ENCODE assay signal across 23 cellular contexts in the genomic region with DNA sequence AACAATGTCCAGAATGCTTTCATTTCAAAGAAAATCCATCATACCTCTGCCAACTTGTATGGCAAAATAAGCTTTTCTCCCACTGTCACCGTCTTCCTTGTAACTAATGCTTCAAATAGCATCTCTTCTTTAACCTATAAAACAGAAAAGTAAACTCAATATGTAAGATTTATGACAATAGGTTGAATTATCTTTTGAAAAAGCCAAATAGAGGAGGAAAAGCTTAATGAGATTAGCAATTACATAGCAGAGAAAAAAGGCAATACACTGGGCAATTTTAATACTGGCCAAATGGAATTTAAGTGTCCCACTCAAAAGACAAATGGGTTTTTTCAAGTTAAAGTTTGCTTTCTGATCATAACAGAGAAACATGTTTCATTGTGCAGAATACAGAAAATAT.
DNase-seq lines count a peak whose midpoint lies in the region; ATAC-seq, FAIRE-seq and TF ChIP-seq lines count a peak whose summit lies in the region.
"Had no signal": no experiment of that assay in that cellular context is flagged by ENCODE, and none has a peak within 500 bp of the region (broad histone marks: within the 10 kb centered on the region; RNA-seq: fewer than 3 reads in every experiment).

No MANE protein-coding gene starts in this region.

- in situ Hi-C loops in GM12878 (cut with MboI), result no loop called here

- SMC1A ChIA-PET in GM12878 (lab: Charles Lee; ENCODE audit: uncharacterized antibody, unreplicated experiment), result no interaction called here

- RAD21 ChIA-PET in GM12878 (lab: Charles Lee; ENCODE audit: unreplicated experiment), result no interaction called here

- peaks cover 10% of the 10 kb centered on the region for H3F3A ChIP-seq in SK-N-SH (replicated peaks; ENCODE audit: insufficient read depth)

- no peak overlapping the region for H3K27ac ChIP-seq in SK-N-SH (ENCODE audit: low read depth in 2 of 2, low read length in 1 of 2)
- H3K27ac ChIP-seq in GM12878 (ENCODE audit: control insufficient read depth, insufficient read depth), result no peak overlapping the region
- H3K27ac ChIP-seq: 22Rv1, BLaER1 had no signal

- no peak for DNase-seq in SK-N-SH
- DNase-seq in GM12878 (ENCODE audit: low read depth, low spot score), result no peak
- DNase-seq in activated effector memory CD4-positive, alpha-beta T cell treated with Interleukin-2 at 50 U/mL for 16 hours, result no peak
- DNase-seq: ACHN; BE2C; C1 segment of cervical spinal cord; CD4-positive, alpha-beta memory T cell; CD4-positive, CD25-positive, alpha-beta regulatory T cell; CD8-positive, alpha-beta memory T cell; COR-L47; DMS 273 treated with DMSO at 0.1 percent for 48 hours; DMS153; DMS53; DMS79; DND-41; EL; GDM1 had no signal

- CTCF ChIA-PET in SK-N-SH (lab: Yijun Ruan, JAX) (interaction anchor here (0.6 kb wide), 1 partner anchor 50 kb away, joined by 3 read pairs; no protein-coding TSS in a partner anchor), GM12878 (lab: Yijun Ruan, JAX) (no interaction called here)

- no peak for TF ChIP-seq CTCF in SK-N-SH (IDR thresholded peaks at IDR 0.05)
- no peak for TF ChIP-seq CTCF in GM12878 (IDR thresholded peaks at IDR 0.05 in 2 of 3, conservative IDR thresholded peaks at IDR 0.05 in 1 of 3; ENCODE audit: control insufficient read depth in 2 of 3, extremely low read depth in 1 of 3, insufficient read depth in 1 of 3, low read depth in 3 of 3, low read length in 3 of 3)

- intact Hi-C loops in GM12878 (cut with micrococcal nuclease; ENCODE audit: unreplicated experiment), result no loop called here

- FAIRE-seq in GM12878 (lab: Jason Lieb, UNC), result peak; percentile 18
- FAIRE-seq: GM12891, GM19239 had no signal

- H3K79me2 ChIP-seq in SK-N-SH (ENCODE audit: insufficient read depth), result no peaks in the 10 kb centered on the region
- no peaks in the 10 kb centered on the region for H3K79me2 ChIP-seq in GM12878 (ENCODE audit: control insufficient read depth, insufficient read depth, low read length)

- TF ChIP-seq POLR2A in GM12878 (IDR thresholded peaks at IDR 0.05; ENCODE audit: low read depth, low read length), result no peak

- H4K20me1 ChIP-seq in SK-N-SH (ENCODE audit: insufficient read depth), result no peaks in the 10 kb centered on the region
- H4K20me1 ChIP-seq in GM12878 (ENCODE audit: control insufficient read depth, insufficient read depth), result no peaks in the 10 kb centered on the region
- H4K20me1 ChIP-seq: BLaER1 had no signal

- H3K4me1 ChIP-seq in SK-N-SH (ENCODE audit: control insufficient read depth in 1 of 2, insufficient read depth in 2 of 2, low read depth in 1 of 2, low read length in 1 of 2) (peaks cover 0 to 5% of the 10 kb centered on the region in 2 experiments; a peak in 2 of 4 replicates), GM12878 (ENCODE audit: control insufficient read depth, insufficient read depth, low read length) (no peaks in the 10 kb centered on the region)
- H3K4me1 ChIP-seq: BE2C, BLaER1 had no signal

- POLR2A ChIA-PET in SK-N-SH (lab: Yijun Ruan, JAX), result no interaction called here
- POLR2A ChIA-PET in GM12878 (lab: Charles Lee), result no interaction called here

- H2AFZ ChIP-seq in SK-N-SH (ENCODE audit: low read depth) (no peak overlapping the region), GM12878 (ENCODE audit: control insufficient read depth, low read depth, low read length) (no peak overlapping the region)

- H3K4me2 ChIP-seq in SK-N-SH (no peak overlapping the region), GM12878 (ENCODE audit: control insufficient read depth, insufficient read depth) (no peak overlapping the region)
- H3K4me2 ChIP-seq: BLaER1 had no signal

- H3K9me3 ChIP-seq in SK-N-SH (no peaks in the 10 kb centered on the region), GM12878 (replicated peaks; ENCODE audit: control insufficient read depth, insufficient read depth, low read length) (no peaks in the 10 kb centered on the region)
- H3K9me3 ChIP-seq: BE2C, BLaER1 had no signal

- BruUV-seq in GM12878 (replicated peaks; lab: Mats Ljungman, UMichigan), result no TSS peak

- H3K27me3 ChIP-seq in SK-N-SH (ENCODE audit: insufficient read depth) (no peaks in the 10 kb centered on the region), GM12878 (replicated peaks in 1 of 2; ENCODE audit: control insufficient read depth in 2 of 2, insufficient read depth in 2 of 2, low read length in 1 of 2) (no peaks in the 10 kb centered on the region)
- H3K27me3 ChIP-seq: BE2C, BLaER1 had no signal

- no peaks in the 10 kb centered on the region for H3K9me2 ChIP-seq in SK-N-SH

- H3K9ac ChIP-seq in SK-N-SH (no peak overlapping the region), GM12878 (ENCODE audit: control insufficient read depth, insufficient read depth, low read length) (no peak overlapping the region)
- H3K9ac ChIP-seq: BLaER1 had no signal

- H3K36me3 ChIP-seq in SK-N-SH (replicated peaks in 1 of 2; ENCODE audit: control insufficient read depth in 1 of 2, insufficient read depth in 2 of 2, low read length in 1 of 2) (peaks cover 6 to 45% of the 10 kb centered on the region in 2 experiments), GM12878 (ENCODE audit: control insufficient read depth in 2 of 2, insufficient read depth in 2 of 2, low read length in 1 of 2) (no peaks in the 10 kb centered on the region)

- TF ChIP-seq RAD21 in SK-N-SH (IDR thresholded peaks at IDR 0.05; ENCODE audit: low read length), result no peak
- TF ChIP-seq RAD21 in GM12878 (IDR thresholded peaks at IDR 0.05; ENCODE audit: insufficient read depth, low read depth, low read length), result no peak

- TF ChIP-seq EP300 in SK-N-SH (IDR thresholded peaks at IDR 0.05; ENCODE audit: borderline replicate concordance in 1 of 2, low read depth in 1 of 2, low read length in 1 of 2) (no peak), GM12878 (IDR thresholded peaks at IDR 0.05; ENCODE audit: borderline replicate concordance in 1 of 2, control insufficient read depth in 1 of 2, low read depth in 2 of 2, low read length in 2 of 2) (no peak)

- WGBS in SK-N-SH (ENCODE audit: low lambda C conversion rate), result 89% methylated on average over 1 of the region's 1 CpG
- WGBS in GM12878 (ENCODE audit: insufficient coverage, insufficient replicate concordance, low lambda C conversion rate, missing lambda C conversion rate), result 100% methylated on average over 1 of the region's 1 CpG

- H3K4me3 ChIP-seq in SK-N-SH (ENCODE audit: low read depth in 2 of 2, low read length in 1 of 2) (no peak overlapping the region), GM12878 (no peak overlapping the region)
- H3K4me3 ChIP-seq: BLaER1 had no signal

- ATAC-seq in SK-N-SH treated with all-trans-retinoic acid at 6 μM for 48 hours (no peak), GM12878 (no peak), HG03457 (IDR thresholded peaks at IDR 0.05; ENCODE audit: unreplicated experiment) (no peak)

TF ChIP-seq in SK-N-SH treated with all-trans-retinoic acid at 6 μM for 48 hours, 23 proteins besides CTCF, POLR2A, EP300 and RAD21:
- TF ChIP-seq ISL1 (CRISPR knock-in tag; IDR thresholded peaks at IDR 0.05) (peak; percentile 65), CSDC2 (CRISPR knock-in tag; IDR thresholded peaks at IDR 0.05) (no peak), ZNF70 (CRISPR knock-in tag; IDR thresholded peaks at IDR 0.05) (no peak), ZNF8 (CRISPR knock-in tag; IDR thresholded peaks at IDR 0.05) (no peak), PPARA (CRISPR knock-in tag; IDR thresholded peaks at IDR 0.05; ENCODE audit: borderline replicate concordance) (no peak), GLIS3 (CRISPR knock-in tag; IDR thresholded peaks at IDR 0.05) (no peak)

TF ChIP-seq in SK-N-SH, 30 proteins besides CTCF, POLR2A, EP300 and RAD21:
- TF ChIP-seq NFIC (IDR thresholded peaks at IDR 0.05; ENCODE audit: borderline replicate concordance) (no peak), MXI1 (IDR thresholded peaks at IDR 0.05; ENCODE audit: low read depth, low read length) (no peak), FOXJ3 (CRISPR knock-in tag; IDR thresholded peaks at IDR 0.05) (no peak), GABPA (IDR thresholded peaks at IDR 0.05; ENCODE audit: low read depth) (no peak), RFX5 (IDR thresholded peaks at IDR 0.05; ENCODE audit: low read length) (no peak), RXRA (IDR thresholded peaks at IDR 0.05; ENCODE audit: borderline replicate concordance, low read depth) (no peak)
- TF ChIP-seq, protein P1, sequence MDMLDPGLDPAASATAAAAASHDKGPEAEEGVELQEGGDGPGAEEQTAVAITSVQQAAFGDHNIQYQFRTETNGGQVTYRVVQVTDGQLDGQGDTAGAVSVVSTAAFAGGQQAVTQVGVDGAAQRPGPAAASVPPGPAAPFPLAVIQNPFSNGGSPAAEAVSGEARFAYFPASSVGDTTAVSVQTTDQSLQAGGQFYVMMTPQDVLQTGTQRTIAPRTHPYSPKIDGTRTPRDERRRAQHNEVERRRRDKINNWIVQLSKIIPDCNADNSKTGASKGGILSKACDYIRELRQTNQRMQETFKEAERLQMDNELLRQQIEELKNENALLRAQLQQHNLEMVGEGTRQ (IDR thresholded peaks at IDR 0.05; ENCODE audit: borderline replicate concordance, low read depth, low read length), result no peak
- TF ChIP-seq, protein P2, sequence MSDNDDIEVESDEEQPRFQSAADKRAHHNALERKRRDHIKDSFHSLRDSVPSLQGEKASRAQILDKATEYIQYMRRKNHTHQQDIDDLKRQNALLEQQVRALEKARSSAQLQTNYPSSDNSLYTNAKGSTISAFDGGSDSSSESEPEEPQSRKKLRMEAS (IDR thresholded peaks at IDR 0.05; ENCODE audit: low read depth), result no peak

TF ChIP-seq in GM12878, 131 proteins besides CTCF, POLR2A, EP300 and RAD21 (continues in another document):
- TF ChIP-seq, protein P3, sequence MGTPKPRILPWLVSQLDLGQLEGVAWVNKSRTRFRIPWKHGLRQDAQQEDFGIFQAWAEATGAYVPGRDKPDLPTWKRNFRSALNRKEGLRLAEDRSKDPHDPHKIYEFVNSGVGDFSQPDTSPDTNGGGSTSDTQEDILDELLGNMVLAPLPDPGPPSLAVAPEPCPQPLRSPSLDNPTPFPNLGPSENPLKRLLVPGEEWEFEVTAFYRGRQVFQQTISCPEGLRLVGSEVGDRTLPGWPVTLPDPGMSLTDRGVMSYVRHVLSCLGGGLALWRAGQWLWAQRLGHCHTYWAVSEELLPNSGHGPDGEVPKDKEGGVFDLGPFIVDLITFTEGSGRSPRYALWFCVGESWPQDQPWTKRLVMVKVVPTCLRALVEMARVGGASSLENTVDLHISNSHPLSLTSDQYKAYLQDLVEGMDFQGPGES (IDR thresholded peaks at IDR 0.05), result no peak
- TF ChIP-seq ATF7 (IDR thresholded peaks at IDR 0.05; ENCODE audit: low read depth) (no peak), ZNF207 (IDR thresholded peaks at IDR 0.05; ENCODE audit: borderline replicate concordance) (no peak), ZNF622 (IDR thresholded peaks at IDR 0.05) (no peak), ETV6 (conservative IDR thresholded peaks at IDR 0.05 in 1 of 2, IDR thresholded peaks at IDR 0.05 in 1 of 2; ENCODE audit: borderline replicate concordance in 1 of 2, low read depth in 1 of 2) (no peak)
